In the genomic region with DNA sequence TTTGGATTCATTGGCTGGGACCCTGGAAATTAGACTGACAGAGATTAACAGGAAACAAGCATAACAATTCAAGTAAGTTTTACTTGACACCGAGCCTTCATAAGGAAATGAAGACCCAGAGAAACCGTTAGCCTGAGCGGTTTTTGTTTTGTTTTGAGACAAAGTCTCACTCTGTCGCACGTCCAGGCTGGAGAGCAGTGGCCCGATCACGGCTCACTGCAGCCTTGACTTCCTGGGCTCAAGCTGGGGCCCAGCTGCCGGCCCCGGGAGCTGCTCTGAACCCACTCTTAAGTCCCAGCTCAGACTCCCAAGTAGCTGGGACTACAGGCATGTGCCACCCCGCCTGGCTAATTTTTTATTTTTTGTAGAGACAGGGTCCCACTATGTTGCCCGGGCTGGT, we compare ENCODE assay signal across 9 cellular contexts.
DNase-seq lines count a peak whose midpoint lies in the region; ATAC-seq, FAIRE-seq and TF ChIP-seq lines count a peak whose summit lies in the region.
"Had no signal": no experiment of that assay in that cellular context is flagged by ENCODE, and none has a peak within 500 bp of the region (broad histone marks: within the 10 kb centered on the region; RNA-seq: fewer than 3 reads in every experiment).

No MANE protein-coding gene starts in this region.

- H3K79me2 ChIP-seq in astrocyte (ENCODE audit: insufficient read depth, low read length): peaks cover 95% of the 10 kb centered on the region

- H3K27ac ChIP-seq in astrocyte (ENCODE audit: low read depth, low read length): peak overlapping the region; percentile 26

- peak overlapping the region; percentile 33 for H3K9ac ChIP-seq in astrocyte (ENCODE audit: low read length)

- H3K4me3 ChIP-seq in astrocyte (ENCODE audit: insufficient read depth, low read depth, low read length): no peak overlapping the region

- no peaks in the 10 kb centered on the region for H3K9me3 ChIP-seq in astrocyte (ENCODE audit: insufficient read depth, low read depth, low read length)

- H3K9me3 Mint-ChIP-seq in astrocyte (ENCODE audit: unreplicated experiment): no peaks in the 10 kb centered on the region
- H3K9me3 Mint-ChIP-seq in progenitor cell of endocrine pancreas (ENCODE audit: low read depth): peaks cover 3% of the 10 kb centered on the region

- H3K36me3 Mint-ChIP-seq in astrocyte (ENCODE audit: low read depth, unreplicated experiment): peaks cover 2% of the 10 kb centered on the region
- H3K36me3 Mint-ChIP-seq in progenitor cell of endocrine pancreas (ENCODE audit: insufficient read depth): peaks cover 8% of the 10 kb centered on the region

- H3K36me3 ChIP-seq in astrocyte (ENCODE audit: insufficient read depth, low read length): no peaks in the 10 kb centered on the region

- peak; percentile 30 for ATAC-seq in GM18861 (IDR thresholded peaks at IDR 0.05; ENCODE audit: unreplicated experiment)
- ATAC-seq in HG03139 (IDR thresholded peaks at IDR 0.05; ENCODE audit: unreplicated experiment): peak; percentile 33
- ATAC-seq in omental fat pad (ENCODE audit: low FRiP score): no peak

- H4K20me1 ChIP-seq in astrocyte (ENCODE audit: insufficient read depth, low read length): peaks cover 77% of the 10 kb centered on the region

- H3K27me3 Mint-ChIP-seq in astrocyte (ENCODE audit: low read depth, unreplicated experiment) (no peaks in the 10 kb centered on the region), progenitor cell of endocrine pancreas (no peaks in the 10 kb centered on the region)

- DNase-seq in astrocyte (ENCODE audit: low read depth) (no peak), progenitor cell of endocrine pancreas (ENCODE audit: low spot score, unreplicated experiment) (no peak), omental fat pad (ENCODE audit: low spot score) (no peak), ureter (ENCODE audit: low spot score) (no peak), NCI-H524 (lab: John Stamatoyannopoulos, UW) (no peak), NCI-H226 (no peak)
- DNase-seq: NCI-H526 had no signal

- H3K4me1 Mint-ChIP-seq in astrocyte (ENCODE audit: low read depth, unreplicated experiment): peaks cover 37% of the 10 kb centered on the region
- H3K4me1 Mint-ChIP-seq in progenitor cell of endocrine pancreas (ENCODE audit: low read depth): peaks cover 41% of the 10 kb centered on the region

- no peak overlapping the region for H3K4me3 Mint-ChIP-seq in astrocyte (ENCODE audit: unreplicated experiment)
- no peak overlapping the region for H3K4me3 Mint-ChIP-seq in progenitor cell of endocrine pancreas (ENCODE audit: low read depth)

- H3K4me2 ChIP-seq in astrocyte (ENCODE audit: low read length): no peak overlapping the region

- H3K27me3 ChIP-seq in astrocyte (ENCODE audit: insufficient read depth, low read length): no peaks in the 10 kb centered on the region

- no peak overlapping the region for H2AFZ ChIP-seq in astrocyte (ENCODE audit: low read depth, low read length)

- no peak overlapping the region for H3K27ac Mint-ChIP-seq in astrocyte (ENCODE audit: unreplicated experiment)
- peak overlapping the region; percentile 56 for H3K27ac Mint-ChIP-seq in progenitor cell of endocrine pancreas

- TF ChIP-seq CTCF in astrocyte (IDR thresholded peaks at IDR 0.05; ENCODE audit: insufficient read depth, low read depth, low read length) (no peak), progenitor cell of endocrine pancreas (IDR thresholded peaks at IDR 0.05; ENCODE audit: unreplicated experiment) (no peak), omental fat pad (IDR thresholded peaks at IDR 0.05) (no peak)

- FAIRE-seq in astrocyte (lab: Jason Lieb, UNC): no peak

- peaks cover 45% of the 10 kb centered on the region for H3K4me1 ChIP-seq in astrocyte (ENCODE audit: insufficient read depth, low read length)
